13 cellular contexts compared by ENCODE assay signal in the genomic region with DNA sequence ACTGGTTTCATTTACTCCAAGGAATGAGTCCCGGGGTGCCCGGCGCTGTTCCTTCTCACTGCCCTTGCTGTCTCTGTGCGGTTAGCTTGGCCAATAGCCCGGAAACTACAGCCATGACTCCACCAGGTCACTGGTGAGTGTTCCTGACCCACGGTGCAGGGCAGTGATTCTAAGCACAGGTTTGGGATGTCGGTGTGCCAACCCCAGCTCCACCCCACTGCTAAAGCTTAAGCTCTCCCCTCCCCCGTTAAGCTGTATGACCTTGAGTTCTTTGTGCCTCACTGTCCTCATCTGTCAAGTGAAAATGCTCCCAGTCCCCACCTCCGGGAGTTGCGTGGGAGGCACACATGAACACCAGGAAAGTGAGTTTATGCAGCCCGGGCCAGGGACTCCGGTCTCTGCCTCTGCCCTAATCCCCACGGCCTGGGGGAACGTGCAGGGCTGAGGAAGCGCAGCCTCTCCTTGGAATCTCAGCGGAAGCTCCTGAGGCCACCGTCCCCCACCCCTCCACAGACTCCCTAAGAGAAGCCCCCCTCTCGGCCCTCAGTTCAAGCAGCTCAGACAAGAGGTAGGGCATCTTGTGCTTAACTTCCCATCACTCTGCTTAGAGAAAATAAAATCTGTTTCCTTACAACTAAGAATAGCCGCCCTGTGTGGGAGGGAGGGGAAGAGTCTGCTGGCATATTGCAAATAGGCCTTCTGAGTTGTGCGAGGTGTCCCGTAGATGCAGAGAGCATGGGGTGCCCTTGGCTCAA.
DNase-seq lines count a peak whose midpoint lies in the region; ATAC-seq and TF ChIP-seq lines count a peak whose summit lies in the region.
"Had no signal": no experiment of that assay in that cellular context is flagged by ENCODE, and none has a peak within 500 bp of the region (broad histone marks: within the 10 kb centered on the region; RNA-seq: fewer than 3 reads in every experiment).

No MANE protein-coding gene starts in this region.

- H3K9me2 ChIP-seq in GM23248 (ENCODE audit: insufficient read depth): no peaks in the 10 kb centered on the region

- H3K27ac ChIP-seq in GM23248: no peak overlapping the region

- no peak overlapping the region for H3K4me2 ChIP-seq in GM23248 (ENCODE audit: unreplicated experiment)

- no peak overlapping the region for H3K9ac ChIP-seq in GM23248

- no peaks in the 10 kb centered on the region for H3K27me3 ChIP-seq in GM23248 (replicated peaks; ENCODE audit: insufficient read depth)

- intact Hi-C loops in left cardiac atrium (cut with DNase I): no loop called here

- H4K20me1 ChIP-seq in GM23248 (ENCODE audit: insufficient read depth): no peaks in the 10 kb centered on the region

- H3F3A ChIP-seq in GM23248 (ENCODE audit: insufficient read depth): peaks cover under 1% of the 10 kb centered on the region

- H3K4me1 ChIP-seq in GM23248 (ENCODE audit: insufficient read depth): peaks cover 8% of the 10 kb centered on the region

- no peak for TF ChIP-seq CTCF in GM13977 (IDR thresholded peaks at IDR 0.05; ENCODE audit: extremely low read depth, insufficient read depth, missing control alignments)

- H3K4me3 ChIP-seq in GM23248: no peak overlapping the region
- no peak overlapping the region for H3K4me3 ChIP-seq in skeletal muscle cell (ENCODE audit: low read depth, low read length)

- ATAC-seq in left cardiac atrium: peak in 1 of 2 donors; percentile 54
- ATAC-seq: activated T-cell treated with anti-CD3 and anti-CD28 coated beads, Interleukin-2, amount 50 U/mL, for 4 hours had no signal

- no peak overlapping the region for H2AFZ ChIP-seq in GM23248

- H3K36me3 ChIP-seq in GM23248 (ENCODE audit: low read depth): no peaks in the 10 kb centered on the region

- in situ Hi-C loops in GM23248 (cut with MboI): no loop called here
- in situ Hi-C loops in GM13977 (cut with MboI; ENCODE audit: low pct_unique_long_range_greater_than_20kb, low sequenced_read_pairs, unreplicated experiment): no loop called here

- 88 to 92% methylated on average over 21 of the region's 21 CpGs for WGBS in GM23248 (ENCODE audit: low coverage in 1 of 2, low lambda C conversion rate in 2 of 2, missing lambda C conversion rate in 2 of 2), 2 experiments

- no peaks in the 10 kb centered on the region for H3K79me2 ChIP-seq in GM23248 (ENCODE audit: insufficient read depth)

- DNase-seq in GM23248 (peak; percentile 53), amniotic epithelial cell (ENCODE audit: low read depth) (peak; percentile 88), left cardiac atrium (peak; percentile 28), skeletal muscle cell (ENCODE audit: low read depth) (peak; percentile 67), medulla oblongata (ENCODE audit: extremely low spot score) (no peak), GM13977 (ENCODE audit: low spot score) (no peak), 8988T (no peak)
- no peak for DNase-seq in activated CD4-positive, alpha-beta T cell treated with anti-CD3 and anti-CD28 coated beads, Interleukin-2, amount 50 U/mL, for 4 hours
- DNase-seq: activated T-cell treated with anti-CD3 and anti-CD28 coated beads, Interleukin-2, amount 50 U/mL, for 4 hours; CD4-positive, alpha-beta memory T cell; naive B cell; NCI-H2029 treated with DMSO at 0.1 percent for 48 hours; stimulated activated CD4-positive, alpha-beta T cell treated with anti-CD3 and anti-CD28 coated beads, Interleukin-2, amount 100 ng/mL, for 24 hours had no signal

- H3K9me3 ChIP-seq in GM23248 (ENCODE audit: low read depth): no peaks in the 10 kb centered on the region

Comparison
In these comparisons a context has a peak if more than half of its experiments do, and no peak if none do; other contexts are left out.
1. DNase-seq: peak in GM23248 (single experiment), amniotic epithelial cell (single experiment), left cardiac atrium (single experiment) and skeletal muscle cell (single experiment); none in medulla oblongata (single experiment), GM13977 (single experiment), activated CD4-positive, alpha-beta T cell treated with anti-CD3 and anti-CD28 coated beads, Interleukin-2, amount 50 U/mL, for 4 hours (0 of 2) and 8988T (single experiment).